Comparison of ENCODE assay signal across 18 cellular contexts in genomic region chr9:134681061-134681661, GRCh38. TPM values are rescaled to one million over a fixed set of nuclear protein-coding genes. Genes with fewer than 3 reads are reported as not detected.
A peak's percentile ranks its signal among the peaks of the same experiment; 100 is the strongest.
DNase-seq lines count a peak whose midpoint lies in the region; TF ChIP-seq lines count a peak whose summit lies in the region.
"Had no signal": no experiment of that assay in that cellular context is flagged by ENCODE, and none has a peak within 500 bp of the region (broad histone marks: within the 10 kb centered on the region; RNA-seq: fewer than 3 reads in every experiment).

No MANE protein-coding gene starts in this region.

- H3K4me1 ChIP-seq in esophagus muscularis mucosa (peaks cover 17 to 73% (median 62%) of the 10 kb centered on the region in 4 donors), stomach smooth muscle (ENCODE audit: control insufficient read depth, insufficient read depth, low read length) (peaks cover 57% of the 10 kb centered on the region)

- DNase-seq in H7 (peak; percentile 60), esophagus muscularis mucosa (ENCODE audit: extremely low spot score) (no peak), left kidney (ENCODE audit: low read depth, low spot score) (peak; percentile 29), MCF 10A (ENCODE audit: unreplicated experiment) (no peak), OCI-M2 (lab: John Stamatoyannopoulos, UW; ENCODE audit: unreplicated experiment) (no peak), epidermal melanocyte (ENCODE audit: insufficient read length, low spot score) (no peak), NAMALWA (ENCODE audit: low spot score) (no peak)
- DNase-seq: activated CD4-positive, alpha-beta T cell treated with anti-CD3 and anti-CD28 coated beads for 1 hour; DND-41; mammary epithelial cell; NCI-H2029 treated with DMSO at 0.1 percent for 48 hours; RPMI8226; stimulated activated naive CD8-positive, alpha-beta T cell treated with anti-CD3 and anti-CD28 coated beads, Interleukin-15, amount 100 ng/mL, for 72 hours had no signal

- no peaks in the 10 kb centered on the region for H3K36me3 ChIP-seq in H7 (replicated peaks; ENCODE audit: control insufficient read depth, insufficient read depth, low read length)
- no peaks in the 10 kb centered on the region for H3K36me3 ChIP-seq in esophagus muscularis mucosa
- H3K36me3 ChIP-seq in stomach smooth muscle (ENCODE audit: control insufficient read depth in 2 of 2, insufficient read depth in 2 of 2, low read length in 2 of 2): peaks cover 3 to 6% of the 10 kb centered on the region in 2 donors

- H3K36me3 Mint-ChIP-seq in MCF 10A (ENCODE audit: insufficient read depth, unreplicated experiment): no peaks in the 10 kb centered on the region
- H3K36me3 Mint-ChIP-seq: activated naive CD8-positive, alpha-beta T cell had no signal

- intact Hi-C loops in esophagus muscularis mucosa (cut with DNase I) (no loop called here), MCF 10A (cut with micrococcal nuclease) (no loop called here)

- TF ChIP-seq CTCF in esophagus muscularis mucosa (IDR thresholded peaks at IDR 0.05): no peak
- no peak for TF ChIP-seq CTCF in MCF 10A (IDR thresholded peaks at IDR 0.05; ENCODE audit: unreplicated experiment)

- peaks cover 6% of the 10 kb centered on the region for H3K4me1 Mint-ChIP-seq in MCF 10A (ENCODE audit: insufficient read depth, unreplicated experiment)
- H3K4me1 Mint-ChIP-seq: stimulated activated naive CD8-positive, alpha-beta T cell treated with anti-CD3 and anti-CD28 coated beads, Interleukin-15, amount 100 ng/mL, for 72 hours had no signal

- CTCF ChIA-PET in MCF 10A (lab: Yijun Ruan, JAX): interaction anchor here (0.6 to 0.8 kb wide), 2 partner anchors 59 to 730 kb away, joined by 3 to 4 read pairs; no protein-coding TSS in a partner anchor

- no peaks in the 10 kb centered on the region for H3K9me3 ChIP-seq in esophagus muscularis mucosa
- H3K9me3 ChIP-seq in stomach smooth muscle (ENCODE audit: control insufficient read depth in 2 of 2, low read length in 2 of 2): no peaks in the 10 kb centered on the region

- 48% methylated on average over 19 of the region's 22 CpGs for WGBS in esophagus muscularis mucosa

- H3K27ac ChIP-seq in esophagus muscularis mucosa (replicated peaks in 1 of 4) (peak overlapping the region; percentile 31 to 55 (median 43)), stomach smooth muscle (ENCODE audit: low read length) (peak overlapping the region; percentile 31)
- H3K27ac ChIP-seq: HL-60 had no signal

- POLR2A ChIA-PET in MCF 10A (lab: Yijun Ruan, JAX): interaction anchor here (1.0 kb wide), 1 partner anchor 10 kb away, joined by 3 read pairs; no protein-coding TSS in a partner anchor

- H3K27me3 ChIP-seq in H7 (ENCODE audit: control insufficient read depth, insufficient read depth, low read length) (no peaks in the 10 kb centered on the region), esophagus muscularis mucosa (no peaks in the 10 kb centered on the region), stomach smooth muscle (ENCODE audit: control insufficient read depth in 1 of 2, insufficient read depth in 2 of 2, low read length in 2 of 2) (no peaks in the 10 kb centered on the region)

- H3K9ac ChIP-seq in stomach smooth muscle (ENCODE audit: low read length in 2 of 2): peak overlapping the region in 1 of 2 donors; percentile 26

- H3K27ac Mint-ChIP-seq in MCF 10A (ENCODE audit: low read depth, unreplicated experiment): no peak overlapping the region
- H3K27ac Mint-ChIP-seq: activated naive CD8-positive, alpha-beta T cell; stimulated activated naive CD8-positive, alpha-beta T cell treated with anti-CD3 and anti-CD28 coated beads, Interleukin-15, amount 100 ng/mL, for 72 hours; T-helper 2 cell treated with Interferon-gamma antibody and Interleukin-4, amounts not matched to agents 5 μg/mL and 100 μg/mL, for 36 hours had no signal

- no peak overlapping the region for H3K4me3 Mint-ChIP-seq in MCF 10A (ENCODE audit: unreplicated experiment)
- H3K4me3 Mint-ChIP-seq: activated naive CD8-positive, alpha-beta T cell; neural crest cell; stimulated activated naive CD8-positive, alpha-beta T cell treated with anti-CD3 and anti-CD28 coated beads, Interleukin-15, amount 100 ng/mL, for 72 hours; T-helper 2 cell treated with Interferon-gamma antibody and Interleukin-4, amounts not matched to agents 5 μg/mL and 100 μg/mL, for 36 hours had no signal

- TF ChIP-seq POLR2A in esophagus muscularis mucosa (IDR thresholded peaks at IDR 0.05; ENCODE audit: low read depth): no peak

- BruUV-seq in MCF 10A (replicated peaks; lab: Mats Ljungman, UMichigan): no TSS peak

- no peak for TF ChIP-seq EP300 in esophagus muscularis mucosa (IDR thresholded peaks at IDR 0.05)

- H3K27me3 Mint-ChIP-seq in MCF 10A (ENCODE audit: insufficient read depth, unreplicated experiment): no peaks in the 10 kb centered on the region
- H3K27me3 Mint-ChIP-seq: activated naive CD8-positive, alpha-beta T cell; stimulated activated naive CD8-positive, alpha-beta T cell treated with anti-CD3 and anti-CD28 coated beads, Interleukin-15, amount 100 ng/mL, for 72 hours had no signal

- H3K4me3 ChIP-seq in H7 (ENCODE audit: insufficient read depth, low read depth, low read length) (no peak overlapping the region), esophagus muscularis mucosa (no peak overlapping the region), stomach smooth muscle (ENCODE audit: low read length in 2 of 2) (peak overlapping the region in 1 of 2 donors; percentile 29)

- no peaks in the 10 kb centered on the region for H3K9me3 Mint-ChIP-seq in MCF 10A (ENCODE audit: unreplicated experiment)
- H3K9me3 Mint-ChIP-seq: neural crest cell; T-helper 2 cell treated with Interferon-gamma antibody and Interleukin-4, amounts not matched to agents 5 μg/mL and 100 μg/mL, for 36 hours had no signal

RNA-seq across cellular contexts. Expression of gene COL5A1, which starts 39.6 kb away (rescaled TPM):
- total RNA-seq in H7 (2014; rRNA removed; shearing (Covaris generic)): 10.1 and 11.3 TPM in 2 replicates
- total RNA-seq in esophagus muscularis mucosa (10 to 100 TPM; 36.0 to 89.5 (median 56.4) TPM), MCF 10A (2022) (not detected in 2 replicates)

Comparison
In these comparisons a context has a peak if more than half of its experiments do, and no peak if none do; other contexts are left out.
1. DNase-seq: peak in H7 (single experiment) and left kidney (single experiment); none in esophagus muscularis mucosa (single experiment), MCF 10A (single experiment), OCI-M2 (single experiment), epidermal melanocyte (single experiment) and NAMALWA (single experiment).
2. RNA of gene COL5A1, which starts 39.6 kb away (total RNA-seq): 36.0 to 89.5 TPM in esophagus muscularis mucosa and 10.1 to 11.3 TPM in H7; not detected in MCF 10A; every median in the first group is over 10 times any median in the second.